Comparison of ENCODE assay signal across 14 cellular contexts in genomic region chr4:121113680-121114079, GRCh38. TPM values are rescaled to one million over a fixed set of nuclear protein-coding genes. Genes with fewer than 3 reads are reported as not detected.
A peak's percentile ranks its signal among the peaks of the same experiment; 100 is the strongest.
DNase-seq lines count a peak whose midpoint lies in the region; ATAC-seq and TF ChIP-seq lines count a peak whose summit lies in the region.
"Had no signal": no experiment of that assay in that cellular context is flagged by ENCODE, and none has a peak within 500 bp of the region (broad histone marks: within the 10 kb centered on the region; RNA-seq: fewer than 3 reads in every experiment).

No MANE protein-coding gene starts in this region.

- H3K9me3 Mint-ChIP-seq in activated T-cell treated with anti-CD3 and anti-CD28 coated beads, Interleukin-2, amount 50 U/mL, for 4 hours = no peaks in the 10 kb centered on the region
- H3K9me3 Mint-ChIP-seq in stimulated activated naive B cell treated with anti-CD40 and anti-IgM and Interleukin-4, amounts not matched to agents 10 μg/mL and 1 μg/mL and 100 μg/mL, for 72 hours = no peaks in the 10 kb centered on the region
- H3K9me3 Mint-ChIP-seq: activated B cell treated with CpG ODN at 0.5 μM for 24 hours; activated naive CD4-positive, alpha-beta T cell treated with anti-CD3 and anti-CD28 coated beads, Interleukin-2, amount 50 U/mL, for 24 hours had no signal

- H3K36me3 Mint-ChIP-seq in activated T-cell treated with anti-CD3 and anti-CD28 coated beads, Interleukin-2, amount 50 U/mL, for 4 hours (ENCODE audit: insufficient read depth) = no peaks in the 10 kb centered on the region
- H3K36me3 Mint-ChIP-seq in stimulated activated naive B cell treated with anti-CD40 and anti-IgM and Interleukin-4, amounts not matched to agents 10 μg/mL and 1 μg/mL and 100 μg/mL, for 72 hours = no peaks in the 10 kb centered on the region
- H3K36me3 Mint-ChIP-seq: activated naive CD4-positive, alpha-beta T cell treated with anti-CD3 and anti-CD28 coated beads, Interleukin-2, amount 50 U/mL, for 24 hours had no signal

- no peak for TF ChIP-seq CTCF in gastroesophageal sphincter (IDR thresholded peaks at IDR 0.05)

- H3K27ac ChIP-seq in gastroesophageal sphincter = no peak overlapping the region
- H3K27ac ChIP-seq: ovary, thoracic aorta had no signal

- no peaks in the 10 kb centered on the region for H3K4me1 ChIP-seq in gastroesophageal sphincter

- ATAC-seq in activated T-cell treated with anti-CD3 and anti-CD28 coated beads, Interleukin-2, amount 50 U/mL, for 4 hours = peak; percentile 41 to 48
- ATAC-seq in HG02571 (IDR thresholded peaks at IDR 0.05; ENCODE audit: unreplicated experiment) = peak; percentile 80
- ATAC-seq in HG03378 (IDR thresholded peaks at IDR 0.05; ENCODE audit: unreplicated experiment) = peak; percentile 93
- peak; percentile 53 to 56 for ATAC-seq in stimulated activated naive B cell treated with anti-CD40 and anti-IgM and Interleukin-4, amounts not matched to agents 10 μg/mL and 1 μg/mL and 100 μg/mL, for 72 hours (replicated peaks)
- no peak for ATAC-seq in gastroesophageal sphincter
- ATAC-seq: left ventricle myocardium superior had no signal

- no peak overlapping the region for H3K27ac Mint-ChIP-seq in stimulated activated naive B cell treated with anti-CD40 and anti-IgM and Interleukin-4, amounts not matched to agents 10 μg/mL and 1 μg/mL and 100 μg/mL, for 72 hours
- H3K27ac Mint-ChIP-seq: activated B cell treated with CpG ODN at 0.5 μM for 24 hours; activated naive CD4-positive, alpha-beta T cell treated with anti-CD3 and anti-CD28 coated beads, Interleukin-2, amount 50 U/mL, for 24 hours had no signal

- no peak for DNase-seq in activated T-cell treated with anti-CD3 and anti-CD28 coated beads, Interleukin-2, amount 50 U/mL, for 4 hours
- DNase-seq in activated T-cell treated with anti-CD3 and anti-CD28 coated beads, Interleukin-2, amount 50 U/mL, for 1 hour = no peak
- DNase-seq in stimulated activated naive B cell treated with anti-CD40 and anti-IgM and Interleukin-4, amounts not matched to agents 10 μg/mL and 1 μg/mL and 100 μg/mL, for 72 hours = no peak
- no peak for DNase-seq in stimulated activated CD4-positive, alpha-beta T cell treated with anti-CD3 and anti-CD28 coated beads, Interleukin-4, amount 100 ng/mL, for 24 hours
- DNase-seq in NCI-H1417 treated with DMSO at 0.1 percent for 48 hours (lab: John Stamatoyannopoulos, UW) = no peak
- DNase-seq: activated B cell treated with CpG ODN at 0.5 μM for 24 hours; left ventricle myocardium superior; ovary; stimulated activated CD4-positive, alpha-beta T cell treated with anti-CD3 and anti-CD28 coated beads, Interleukin-4, amount 100 ng/mL, for 1 hour had no signal

- no peaks in the 10 kb centered on the region for H3K27me3 Mint-ChIP-seq in activated T-cell treated with anti-CD3 and anti-CD28 coated beads, Interleukin-2, amount 50 U/mL, for 4 hours (ENCODE audit: low read depth)
- H3K27me3 Mint-ChIP-seq in stimulated activated naive B cell treated with anti-CD40 and anti-IgM and Interleukin-4, amounts not matched to agents 10 μg/mL and 1 μg/mL and 100 μg/mL, for 72 hours = no peaks in the 10 kb centered on the region
- H3K27me3 Mint-ChIP-seq: activated B cell treated with CpG ODN at 0.5 μM for 24 hours; activated naive CD4-positive, alpha-beta T cell treated with anti-CD3 and anti-CD28 coated beads, Interleukin-2, amount 50 U/mL, for 24 hours had no signal

- H3K36me3 ChIP-seq in gastroesophageal sphincter = no peaks in the 10 kb centered on the region
- H3K36me3 ChIP-seq: ovary, thoracic aorta had no signal

- WGBS in gastroesophageal sphincter (ENCODE audit: low coverage in 1 of 2), 2 donors = 69 to 81% methylated on average over 2 of the region's 2 CpGs

- TF ChIP-seq EP300 in gastroesophageal sphincter (IDR thresholded peaks at IDR 0.05) = no peak

- no peak overlapping the region for H3K4me3 ChIP-seq in gastroesophageal sphincter
- H3K4me3 ChIP-seq: ovary, thoracic aorta had no signal

- peaks cover 10% of the 10 kb centered on the region for H3K4me1 Mint-ChIP-seq in activated T-cell treated with anti-CD3 and anti-CD28 coated beads, Interleukin-2, amount 50 U/mL, for 4 hours (ENCODE audit: low read depth)
- no peaks in the 10 kb centered on the region for H3K4me1 Mint-ChIP-seq in stimulated activated naive B cell treated with anti-CD40 and anti-IgM and Interleukin-4, amounts not matched to agents 10 μg/mL and 1 μg/mL and 100 μg/mL, for 72 hours
- H3K4me1 Mint-ChIP-seq: activated B cell treated with CpG ODN at 0.5 μM for 24 hours had no signal

- H3K9me3 ChIP-seq in gastroesophageal sphincter = no peaks in the 10 kb centered on the region
- H3K9me3 ChIP-seq: ovary, thoracic aorta had no signal

- TF ChIP-seq POLR2A in gastroesophageal sphincter (IDR thresholded peaks at IDR 0.05) = no peak

- H3K4me3 Mint-ChIP-seq in activated T-cell treated with anti-CD3 and anti-CD28 coated beads, Interleukin-2, amount 50 U/mL, for 4 hours = no peak overlapping the region
- no peak overlapping the region for H3K4me3 Mint-ChIP-seq in stimulated activated naive B cell treated with anti-CD40 and anti-IgM and Interleukin-4, amounts not matched to agents 10 μg/mL and 1 μg/mL and 100 μg/mL, for 72 hours
- H3K4me3 Mint-ChIP-seq: activated B cell treated with CpG ODN at 0.5 μM for 24 hours; activated naive CD4-positive, alpha-beta T cell treated with anti-CD3 and anti-CD28 coated beads, Interleukin-2, amount 50 U/mL, for 24 hours had no signal

- H3K27me3 ChIP-seq in gastroesophageal sphincter = no peaks in the 10 kb centered on the region
- H3K27me3 ChIP-seq: ovary had no signal

RNA-seq across cellular contexts. Expression of gene NDNF, which starts 41.3 kb away (rescaled TPM):
- total RNA-seq in activated T-cell treated with anti-CD3 and anti-CD28 coated beads, Interleukin-2, amount 50 U/mL, for 4 hours = under 1 TPM in 2 of 3 donors, not detected in 1; 0.16 to 0.18 TPM
- total RNA-seq in gastroesophageal sphincter = 10 to 100 TPM in 2 of 4 donors, 1 to 10 TPM in 2; 5.3 to 14.2 (median 9.7) TPM
- total RNA-seq: activated B cell treated with CpG ODN at 0.5 μM for 24 hours had no signal

RNA-seq across cellular contexts. Expression of gene TNIP3, which starts 50.4 kb away (rescaled TPM):
- 10 to 100 TPM in 2 of 3 donors, 1 to 10 TPM in 1; 7.4 to 21.9 (median 20.6) TPM for total RNA-seq in activated T-cell treated with anti-CD3 and anti-CD28 coated beads, Interleukin-2, amount 50 U/mL, for 4 hours
- under 1 TPM in 1 of 4 donors, not detected in 3; 0.81 TPM for total RNA-seq in gastroesophageal sphincter
- total RNA-seq: activated B cell treated with CpG ODN at 0.5 μM for 24 hours, left ventricle myocardium superior had no signal

Comparison
In these comparisons a context has a peak if more than half of its experiments do, and no peak if none do; other contexts are left out.
1. RNA of gene NDNF, which starts 41.3 kb away (total RNA-seq): 5.3 to 14.2 TPM in gastroesophageal sphincter; 0.16 to 0.18 TPM in activated T-cell treated with anti-CD3 and anti-CD28 coated beads, Interleukin-2, amount 50 U/mL, for 4 hours; every median in the first group is over 4 times any median in the second.
2. RNA of gene TNIP3, which starts 50.4 kb away (total RNA-seq): 7.4 to 21.9 TPM in activated T-cell treated with anti-CD3 and anti-CD28 coated beads, Interleukin-2, amount 50 U/mL, for 4 hours; 0.81 TPM in gastroesophageal sphincter; every median in the first group is over 4 times any median in the second.